1 cellular context compared by ENCODE assay signal in genomic region chr7:69190738-69191137, GRCh38.
TF ChIP-seq lines count a peak whose summit lies in the region.

No MANE protein-coding gene starts in this region.

TF ChIP-seq in SK-N-SH treated with all-trans-retinoic acid at 6 μM for 48 hours, 23 proteins besides CTCF, POLR2A, EP300 and RAD21 (continued from another document):
- no peak for TF ChIP-seq TOX (CRISPR knock-in tag; IDR thresholded peaks at IDR 0.05; ENCODE audit: borderline replicate concordance)
- no peak for TF ChIP-seq ESRRG (CRISPR knock-in tag; IDR thresholded peaks at IDR 0.05)
